In genomic region chr2:19043893-19044292, GRCh38 we compare ENCODE assay signal across 18 cellular contexts.
"Had no signal": no experiment of that assay in that cellular context is flagged by ENCODE, and none has a peak within 500 bp of the region (broad histone marks: within the 10 kb centered on the region; RNA-seq: fewer than 3 reads in every experiment).

No MANE protein-coding gene starts in this region.

- H3K9me3 ChIP-seq: heart left ventricle, neutrophil, right atrium auricular region, sigmoid colon, vagina had no signal

- FAIRE-seq: endometrium, frontal cortex, small intestine had no signal

- H3K36me3 Mint-ChIP-seq: type B pancreatic cell had no signal

- H3K4me3 Mint-ChIP-seq: naive thymus-derived CD4-positive, alpha-beta T cell; type B pancreatic cell had no signal

- ATAC-seq: esophagus mucosa; heart left ventricle; left colon; naive thymus-derived CD4-positive, alpha-beta T cell had no signal

- H3K9me3 Mint-ChIP-seq: type B pancreatic cell had no signal

- H3K27ac ChIP-seq: coronary artery, heart left ventricle, neutrophil, sigmoid colon, vagina had no signal

- H3K4me1 Mint-ChIP-seq: naive thymus-derived CD4-positive, alpha-beta T cell had no signal

- H3K27me3 ChIP-seq: heart left ventricle, neutrophil, right atrium auricular region, sigmoid colon, vagina had no signal

- H3K27ac Mint-ChIP-seq: naive thymus-derived CD4-positive, alpha-beta T cell; type B pancreatic cell had no signal

- H3K36me3 ChIP-seq: heart left ventricle, neutrophil, right atrium auricular region, sigmoid colon, vagina had no signal

- H3K27me3 Mint-ChIP-seq: naive thymus-derived CD4-positive, alpha-beta T cell; type B pancreatic cell had no signal

- DNase-seq: effector CD8-positive, alpha-beta T cell; heart left ventricle; hippocampal formation; left colon; naive thymus-derived CD4-positive, alpha-beta T cell; posterior cingulate gyrus; sigmoid colon; small intestine; stimulated activated CD4-positive, alpha-beta T cell treated with anti-CD3 and anti-CD28 coated beads, Interleukin-12 subunit alpha, Interleukin-12 subunit beta, amount 100 ng/mL, for 4 hours; stimulated activated naive CD4-positive, alpha-beta T cell had no signal

- H3K4me3 ChIP-seq: coronary artery, heart left ventricle, right atrium auricular region, sigmoid colon, vagina had no signal
